20 cellular contexts compared by ENCODE assay signal in genomic region chr5:178416919-178417318, GRCh38.
DNase-seq lines count a peak whose midpoint lies in the region; ATAC-seq and TF ChIP-seq lines count a peak whose summit lies in the region.
"Had no signal": no experiment of that assay in that cellular context is flagged by ENCODE, and none has a peak within 500 bp of the region (broad histone marks: within the 10 kb centered on the region; RNA-seq: fewer than 3 reads in every experiment).

No MANE protein-coding gene starts in this region.

- H3K4me3 ChIP-seq in MG63: no peak overlapping the region
- H3K4me3 ChIP-seq in neural progenitor cell: no peak overlapping the region
- H3K4me3 ChIP-seq: esophagus muscularis mucosa, SJCRH30, vagina had no signal

- TF ChIP-seq CTCF in neural progenitor cell (IDR thresholded peaks at IDR 0.05): no peak

- H3K36me3 ChIP-seq in MG63 (peaks cover 12% of the 10 kb centered on the region; the same call in 1 of the 2 replicates), neural progenitor cell (no peaks in the 10 kb centered on the region)
- H3K36me3 ChIP-seq: esophagus muscularis mucosa, SJCRH30, vagina had no signal

- H3K36me3 Mint-ChIP-seq in neural progenitor cell: no peaks in the 10 kb centered on the region
- H3K36me3 Mint-ChIP-seq: activated CD8-positive, alpha-beta memory T cell treated with anti-CD3 and anti-CD28 coated beads, Interleukin-2, amount 10 ng/mL, durations not matched to agents 7 days and 5 days; stimulated activated effector memory CD8-positive, alpha-beta T cell treated with anti-CD3 and anti-CD28 coated beads, Interleukin-12 subunit alpha, Interleukin-12 subunit beta, amount 100 ng/mL, for 72 hours had no signal

- H3K9me3 Mint-ChIP-seq in neural progenitor cell: no peaks in the 10 kb centered on the region
- H3K9me3 Mint-ChIP-seq: stimulated activated effector memory CD8-positive, alpha-beta T cell treated with anti-CD3 and anti-CD28 coated beads, Interleukin-12 subunit alpha, Interleukin-12 subunit beta, amount 100 ng/mL, for 72 hours had no signal

- DNase-seq in AG20443 (ENCODE audit: low spot score): peak; percentile 64
- peak; percentile 92 for DNase-seq in MG63
- peak; percentile 37 for DNase-seq in ecto neural progenitor cell (ENCODE audit: low spot score)
- DNase-seq in neural progenitor cell (ENCODE audit: low spot score): no peak
- no peak for DNase-seq in COLO829 (ENCODE audit: low spot score)
- DNase-seq: activated CD8-positive, alpha-beta memory T cell treated with anti-CD3 and anti-CD28 coated beads, Interleukin-2, amount 10 ng/mL, durations not matched to agents 7 days and 5 days; activated naive CD4-positive, alpha-beta T cell treated with anti-CD3 and anti-CD28 coated beads, Interleukin-2, amount 50 U/mL, for 16 hours; C1 segment of cervical spinal cord; GF-D8; NCI-H1048; NCI-H524; SJCRH30; stimulated activated CD4-positive, alpha-beta T cell treated with anti-CD3 and anti-CD28 coated beads, Interleukin-4, amount 100 ng/mL, for 1 hour had no signal

- H3K27me3 ChIP-seq in MG63 (no peaks in the 10 kb centered on the region), neural progenitor cell (no peaks in the 10 kb centered on the region)
- H3K27me3 ChIP-seq: SJCRH30, vagina had no signal

- H3K27ac ChIP-seq in neural progenitor cell: no peak overlapping the region
- H3K27ac ChIP-seq: esophagus muscularis mucosa, SJCRH30, vagina, VCaP had no signal

- no peak for ATAC-seq in HG03520 (IDR thresholded peaks at IDR 0.05; ENCODE audit: unreplicated experiment)
- ATAC-seq in GM21723 (IDR thresholded peaks at IDR 0.05; ENCODE audit: unreplicated experiment): no peak
- ATAC-seq in HG02623 (IDR thresholded peaks at IDR 0.05; ENCODE audit: unreplicated experiment): no peak
- ATAC-seq: activated CD8-positive, alpha-beta memory T cell treated with anti-CD3 and anti-CD28 coated beads, Interleukin-2, amount 10 ng/mL, durations not matched to agents 7 days and 5 days; stimulated activated effector memory CD8-positive, alpha-beta T cell treated with anti-CD3 and anti-CD28 coated beads, Interleukin-12 subunit alpha, Interleukin-12 subunit beta, amount 100 ng/mL, for 72 hours had no signal

- peaks cover 29% of the 10 kb centered on the region for H3F3A ChIP-seq in neural progenitor cell (ENCODE audit: low read depth)

- H3K4me1 Mint-ChIP-seq in neural progenitor cell: peaks cover 57% of the 10 kb centered on the region
- H3K4me1 Mint-ChIP-seq: activated CD8-positive, alpha-beta memory T cell treated with anti-CD3 and anti-CD28 coated beads, Interleukin-2, amount 10 ng/mL, durations not matched to agents 7 days and 5 days had no signal

- H2AFZ ChIP-seq in neural progenitor cell (replicated peaks): no peak overlapping the region

- peaks cover 9% of the 10 kb centered on the region for H3K27me3 Mint-ChIP-seq in neural progenitor cell (ENCODE audit: insufficient read depth, low read depth)

- peak overlapping the region; percentile 88 for H3K27ac Mint-ChIP-seq in neural progenitor cell
- H3K27ac Mint-ChIP-seq: activated CD8-positive, alpha-beta memory T cell treated with anti-CD3 and anti-CD28 coated beads, Interleukin-2, amount 10 ng/mL, durations not matched to agents 7 days and 5 days; stimulated activated effector memory CD8-positive, alpha-beta T cell treated with anti-CD3 and anti-CD28 coated beads, Interleukin-12 subunit alpha, Interleukin-12 subunit beta, amount 100 ng/mL, for 72 hours had no signal

- no peaks in the 10 kb centered on the region for H4K20me1 ChIP-seq in neural progenitor cell (ENCODE audit: low read depth)

- no peak overlapping the region for H3K4me3 Mint-ChIP-seq in neural progenitor cell
- H3K4me3 Mint-ChIP-seq: activated CD8-positive, alpha-beta memory T cell treated with anti-CD3 and anti-CD28 coated beads, Interleukin-2, amount 10 ng/mL, durations not matched to agents 7 days and 5 days; stimulated activated effector memory CD8-positive, alpha-beta T cell treated with anti-CD3 and anti-CD28 coated beads, Interleukin-12 subunit alpha, Interleukin-12 subunit beta, amount 100 ng/mL, for 72 hours had no signal

- no peak overlapping the region for H3K9ac ChIP-seq in neural progenitor cell

- no peaks in the 10 kb centered on the region for H3K79me2 ChIP-seq in neural progenitor cell (ENCODE audit: low read depth)

- H3K9me3 ChIP-seq in MG63: no peaks in the 10 kb centered on the region
- no peaks in the 10 kb centered on the region for H3K9me3 ChIP-seq in neural progenitor cell (ENCODE audit: low read depth)
- H3K9me3 ChIP-seq: esophagus muscularis mucosa, SJCRH30, vagina had no signal

- peaks cover 34% of the 10 kb centered on the region for H3K4me1 ChIP-seq in neural progenitor cell
- H3K4me1 ChIP-seq: SJCRH30, vagina had no signal

- no peak overlapping the region for H3K4me2 ChIP-seq in neural progenitor cell

Comparison
In these comparisons a context has a peak if more than half of its experiments do, and no peak if none do; other contexts are left out.
1. DNase-seq: peak in AG20443 (single experiment), MG63 (single experiment) and ecto neural progenitor cell (single experiment); none in neural progenitor cell (single experiment) and COLO829 (single experiment).